In genomic region chr11:126426820-126427749, GRCh38 we compare ENCODE assay signal across 11 cellular contexts.
DNase-seq lines count a peak whose midpoint lies in the region; ATAC-seq and TF ChIP-seq lines count a peak whose summit lies in the region.
"Had no signal": no experiment of that assay in that cellular context is flagged by ENCODE, and none has a peak within 500 bp of the region (broad histone marks: within the 10 kb centered on the region; RNA-seq: fewer than 3 reads in every experiment).

No MANE protein-coding gene starts in this region.

- no peaks in the 10 kb centered on the region for H3K36me3 ChIP-seq in trophoblast cell (ENCODE audit: control insufficient read depth in 1 of 2, insufficient read depth in 2 of 2, low read length in 2 of 2)
- no peaks in the 10 kb centered on the region for H3K36me3 ChIP-seq in thyroid gland

- H3K4me2 ChIP-seq in trophoblast cell (ENCODE audit: low read length): no peak overlapping the region

- peak; percentile 52 for ATAC-seq in GM18517 (IDR thresholded peaks at IDR 0.05; ENCODE audit: unreplicated experiment)
- ATAC-seq in HG02678 (IDR thresholded peaks at IDR 0.05; ENCODE audit: unreplicated experiment): peak; percentile 76
- no peak for ATAC-seq in left lobe of liver
- ATAC-seq in HG03095 (IDR thresholded peaks at IDR 0.05; ENCODE audit: unreplicated experiment): no peak

- no peaks in the 10 kb centered on the region for H3K79me1 ChIP-seq in trophoblast cell (ENCODE audit: low read length)

- no peak overlapping the region for H3K23ac ChIP-seq in trophoblast cell (ENCODE audit: low read length)

- no peak overlapping the region for H2AK5ac ChIP-seq in trophoblast cell (ENCODE audit: low read length)

- H2AFZ ChIP-seq in trophoblast cell (ENCODE audit: insufficient read depth, low read length, poor library complexity): no peak overlapping the region

- no peak overlapping the region for H2BK12ac ChIP-seq in trophoblast cell (ENCODE audit: low read length)

- H3K14ac ChIP-seq in trophoblast cell (ENCODE audit: low read length): no peak overlapping the region

- no peak overlapping the region for H2BK120ac ChIP-seq in trophoblast cell (ENCODE audit: insufficient read depth, low read length, poor library complexity)

- no peak overlapping the region for H3K18ac ChIP-seq in trophoblast cell (ENCODE audit: low read length)

- H3K79me2 ChIP-seq in trophoblast cell (ENCODE audit: control insufficient read depth, insufficient read depth, low read length, poor library complexity): no peaks in the 10 kb centered on the region

- H4K91ac ChIP-seq in trophoblast cell (ENCODE audit: low read depth, low read length): no peak overlapping the region

- H3K27ac ChIP-seq in angular gyrus (ENCODE audit: low read depth, low read length) (peak overlapping the region; percentile 60), trophoblast cell (ENCODE audit: low read depth, low read length) (no peak overlapping the region), thyroid gland (no peak overlapping the region)

- no peak for TF ChIP-seq CTCF in thyroid gland (IDR thresholded peaks at IDR 0.05)

- H3K9ac ChIP-seq in trophoblast cell (ENCODE audit: low read length): peak overlapping the region; percentile 32

- TF ChIP-seq POLR2A in thyroid gland (IDR thresholded peaks at IDR 0.05): no peak

- intact Hi-C loops in thyroid gland (cut with DNase I): no loop called here

- H4K8ac ChIP-seq in trophoblast cell (ENCODE audit: low read depth, low read length): no peak overlapping the region

- no peak overlapping the region for H4K12ac ChIP-seq in trophoblast cell (ENCODE audit: low read depth, low read length)

- WGBS in trophoblast cell (ENCODE audit: extremely low coverage, insufficient coverage, insufficient read length): no CpG with 5 or more reads among the region's 14 CpGs
- 73 to 78% methylated on average over 14 of the region's 14 CpGs for WGBS in thyroid gland, 2 donors

- H3K4me1 ChIP-seq in trophoblast cell (ENCODE audit: control insufficient read depth in 1 of 2, insufficient read depth in 2 of 2, low read length in 2 of 2): peaks cover 2 to 5% of the 10 kb centered on the region in 2 experiments
- H3K4me1 ChIP-seq in thyroid gland: peaks cover 0 to 3% of the 10 kb centered on the region in 2 donors

- no peak overlapping the region for H2BK5ac ChIP-seq in trophoblast cell (ENCODE audit: low read depth, low read length, poor library complexity)

- H3K4ac ChIP-seq in trophoblast cell (ENCODE audit: low read depth, low read length): no peak overlapping the region

- no peaks in the 10 kb centered on the region for H3K27me3 ChIP-seq in trophoblast cell (ENCODE audit: insufficient read depth, low read length)
- no peaks in the 10 kb centered on the region for H3K27me3 ChIP-seq in thyroid gland

- H3K9me3 ChIP-seq in trophoblast cell (ENCODE audit: insufficient read depth, low read depth, low read length) (peaks cover 2% of the 10 kb centered on the region), thyroid gland (no peaks in the 10 kb centered on the region)

- DNase-seq in trophoblast cell (no peak), thyroid gland (no peak), left lobe of liver (ENCODE audit: low spot score) (no peak)
- no peak for DNase-seq in activated effector memory CD4-positive, alpha-beta T cell treated with anti-CD3 and anti-CD28 coated beads, Interleukin-2, amount 50 U/mL, for 16 hours
- DNase-seq: DND-41; effector memory CD4-positive, alpha-beta T cell; NCI-H1105 had no signal

- no peak overlapping the region for H3K4me3 ChIP-seq in trophoblast cell (ENCODE audit: low read depth, low read length)
- H3K4me3 ChIP-seq in thyroid gland (replicated peaks in 1 of 3): no peak overlapping the region

Comparison
In these comparisons a context has a peak if more than half of its experiments do, and no peak if none do; other contexts are left out.
1. ATAC-seq: peak in GM18517 (single experiment) and HG02678 (single experiment); none in left lobe of liver (single experiment) and HG03095 (single experiment).